Comparison of ENCODE assay signal across 11 cellular contexts in the genomic region with DNA sequence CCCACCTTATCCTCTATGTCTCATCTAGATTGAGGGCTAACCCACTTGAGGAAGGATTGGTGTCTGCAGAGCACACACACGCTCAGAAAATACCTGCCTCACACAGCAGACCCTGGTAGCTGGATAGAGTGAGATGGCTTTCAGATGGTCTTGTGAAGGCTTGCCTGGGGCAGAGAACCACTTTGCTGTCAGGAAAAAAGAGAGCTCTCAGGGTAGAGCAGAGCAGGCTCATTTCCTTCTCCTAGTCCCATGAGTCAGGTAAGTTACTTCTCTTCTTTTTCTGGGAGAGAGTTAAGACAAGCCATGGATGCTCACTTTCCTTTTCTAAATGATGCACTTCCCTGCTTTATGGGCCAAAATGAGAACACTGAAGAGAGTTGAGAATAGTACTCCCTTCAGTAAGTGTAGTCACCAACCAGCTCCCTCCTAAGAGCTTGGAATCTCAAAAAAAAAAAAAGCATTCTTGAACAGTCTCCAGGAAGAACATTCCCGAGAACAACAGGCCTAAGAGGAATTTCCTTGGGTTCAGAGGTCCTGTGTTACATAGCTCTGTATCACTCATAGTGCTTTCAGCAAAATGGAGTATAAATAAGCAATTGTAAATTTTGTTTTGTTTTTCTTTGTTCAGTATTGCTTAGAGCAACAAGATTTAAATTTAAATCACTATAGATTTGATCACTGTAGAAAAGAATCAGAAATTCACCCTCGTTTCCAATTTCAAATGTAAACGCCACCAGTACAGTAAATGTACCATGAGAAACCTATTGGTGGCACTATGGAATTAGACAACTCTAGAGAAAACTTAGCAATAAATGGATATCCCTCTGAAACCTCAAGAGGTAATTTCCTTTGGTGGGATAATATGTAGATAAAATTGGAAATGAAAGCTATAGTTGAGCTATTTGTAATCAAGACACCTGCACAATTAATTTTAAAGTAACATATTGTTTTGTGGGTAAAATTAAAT.
DNase-seq lines count a peak whose midpoint lies in the region; ATAC-seq, FAIRE-seq and TF ChIP-seq lines count a peak whose summit lies in the region.
"Had no signal": no experiment of that assay in that cellular context is flagged by ENCODE, and none has a peak within 500 bp of the region (broad histone marks: within the 10 kb centered on the region; RNA-seq: fewer than 3 reads in every experiment).

No MANE protein-coding gene starts in this region.

- peak overlapping the region in 1 of 2 experiments; percentile 84 for H3K14ac ChIP-seq in mesenchymal stem cell (ENCODE audit: low read length in 2 of 2)

- ATAC-seq in HG02798 (IDR thresholded peaks at IDR 0.05; ENCODE audit: poor library complexity, unreplicated experiment): no peak

- H2AFZ ChIP-seq in mesenchymal stem cell (ENCODE audit: low read depth, low read length): no peak overlapping the region

- peak overlapping the region; percentile 94 for H2BK120ac ChIP-seq in mesenchymal stem cell (ENCODE audit: low read depth, low read length)

- H3K4ac ChIP-seq in mesenchymal stem cell (ENCODE audit: low read depth in 1 of 2, low read length in 2 of 2): peak overlapping the region; percentile 2 to 89

- no peaks in the 10 kb centered on the region for H3K79me1 ChIP-seq in mesenchymal stem cell (replicated peaks; ENCODE audit: low read length, poor library complexity, severe bottlenecking)

- H3K9me3 ChIP-seq in mesenchymal stem cell (ENCODE audit: control insufficient read depth, low read length): no peaks in the 10 kb centered on the region
- no peaks in the 10 kb centered on the region for H3K9me3 ChIP-seq in testis

- TF ChIP-seq POLR2A in testis (IDR thresholded peaks at IDR 0.05): no peak

- H3K36me3 ChIP-seq in mesenchymal stem cell (ENCODE audit: control insufficient read depth in 1 of 2, insufficient read depth in 2 of 2, low read depth in 1 of 2, low read length in 2 of 2): no peaks in the 10 kb centered on the region
- H3K36me3 ChIP-seq in testis (ENCODE audit: low read depth, missing control alignments): no peaks in the 10 kb centered on the region

- no peak overlapping the region for H3K4me2 ChIP-seq in mesenchymal stem cell (ENCODE audit: low read length, poor library complexity, severe bottlenecking)

- H3K27ac ChIP-seq in mesenchymal stem cell (ENCODE audit: low read length, poor library complexity, severe bottlenecking): peak overlapping the region; percentile 87
- H3K27ac ChIP-seq in testis: no peak overlapping the region

- H4K91ac ChIP-seq in mesenchymal stem cell (ENCODE audit: low read length): peak overlapping the region; percentile 65

- intact Hi-C loops in testis (cut with DNase I; ENCODE audit: low total_unique reads): no loop called here

- WGBS in mesenchymal stem cell: 0% methylated on average over 1 of the region's 4 CpGs
- WGBS in testis, 2 donors: 60 to 67% methylated on average over 4 of the region's 4 CpGs

- peak overlapping the region; percentile 81 to 96 for H3K18ac ChIP-seq in mesenchymal stem cell (ENCODE audit: low read depth in 1 of 2, low read length in 2 of 2)

- no peaks in the 10 kb centered on the region for H3K27me3 ChIP-seq in mesenchymal stem cell (ENCODE audit: control insufficient read depth in 1 of 2, insufficient read depth in 1 of 2, low read length in 2 of 2)
- H3K27me3 ChIP-seq in testis: no peaks in the 10 kb centered on the region

- TF ChIP-seq CTCF in AG09319 (IDR thresholded peaks at IDR 0.05; ENCODE audit: low read depth, low read length): no peak; the same call in 1 of the 2 replicates
- TF ChIP-seq CTCF in testis (IDR thresholded peaks at IDR 0.05): no peak

- FAIRE-seq in endometrium (lab: Jason Lieb, UNC): peak; percentile 82

- peak overlapping the region; percentile 99 for H2AK5ac ChIP-seq in mesenchymal stem cell (ENCODE audit: low read length, severe bottlenecking)

- H3K4me1 ChIP-seq in mesenchymal stem cell (ENCODE audit: control insufficient read depth, insufficient read depth, low read depth, low read length) (peaks cover 3% of the 10 kb centered on the region), testis (no peaks in the 10 kb centered on the region)

- peak overlapping the region; percentile 95 to 99 for H2BK12ac ChIP-seq in mesenchymal stem cell (ENCODE audit: low read length in 2 of 2)

- DNase-seq in AG09319 (ENCODE audit: extremely low read depth, low read depth) (peak; percentile 59), NCI-H748 (lab: John Stamatoyannopoulos, UW; ENCODE audit: unreplicated experiment) (peak; percentile 23), mesenchymal stem cell (peak; percentile 79), C1 segment of cervical spinal cord (lab: John Stamatoyannopoulos, UW) (no peak), putamen (ENCODE audit: low spot score) (no peak), testis (no peak)
- DNase-seq: GDM1, H7, NCI-H146 had no signal

- H2BK5ac ChIP-seq in mesenchymal stem cell (ENCODE audit: low read depth, low read length, poor library complexity, severe bottlenecking): peak overlapping the region; percentile 84

- peak overlapping the region; percentile 81 for H4K8ac ChIP-seq in mesenchymal stem cell (ENCODE audit: low read length)

- peak overlapping the region; percentile 44 for H2BK15ac ChIP-seq in mesenchymal stem cell (ENCODE audit: low read depth, poor library complexity, severe bottlenecking)

- H3K4me3 ChIP-seq in mesenchymal stem cell (ENCODE audit: insufficient read depth in 1 of 2, low read depth in 1 of 2, low read length in 2 of 2) (no peak overlapping the region), testis (no peak overlapping the region)

- peak overlapping the region; percentile 12 for H3K9ac ChIP-seq in mesenchymal stem cell (ENCODE audit: low read length)

- no peak overlapping the region for H3K23ac ChIP-seq in mesenchymal stem cell (ENCODE audit: low read length in 2 of 2)

Comparison
In these comparisons a context has a peak if more than half of its experiments do, and no peak if none do; other contexts are left out.
1. DNase-seq: peak in AG09319 (single experiment), NCI-H748 (single experiment) and mesenchymal stem cell (single experiment); none in C1 segment of cervical spinal cord (0 of 14), putamen (single experiment) and testis (single experiment).